ENCODE assay signal across 1 cellular context in the genomic region with DNA sequence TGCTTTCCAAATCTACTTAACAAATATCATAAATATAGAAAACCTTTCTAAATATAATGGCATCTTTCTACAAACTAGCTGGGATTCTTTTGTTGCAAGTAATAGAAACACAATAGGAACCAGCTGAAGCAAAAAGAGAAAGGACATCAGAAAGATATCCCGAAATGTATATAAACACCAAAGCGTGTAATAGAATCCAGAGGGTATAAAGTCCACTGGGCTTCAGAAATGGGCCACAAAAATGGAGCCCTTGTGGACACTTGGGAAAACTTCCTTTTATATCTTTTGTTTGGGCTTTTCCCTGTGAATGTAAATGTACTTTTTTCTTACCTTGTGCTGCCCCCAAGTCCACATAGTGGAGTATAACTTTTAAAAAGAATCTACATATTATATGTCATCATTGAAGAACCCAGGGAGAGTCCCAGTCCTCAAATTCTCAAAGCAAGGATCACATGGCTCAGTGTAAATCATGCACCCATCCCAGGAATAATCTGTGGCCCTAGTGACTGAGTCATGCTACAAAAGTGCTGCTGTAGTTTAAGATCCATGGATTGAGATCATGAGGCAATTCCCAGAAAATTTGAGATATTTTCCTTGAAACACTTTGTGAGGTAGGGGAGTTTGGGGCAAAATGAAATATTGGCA.
A peak's percentile ranks its signal among the peaks of the same experiment; 100 is the strongest.
TF ChIP-seq lines count a peak whose summit lies in the region.

No MANE protein-coding gene starts in this region.

TF ChIP-seq in HepG2, 621 proteins besides CTCF, POLR2A, EP300 and RAD21 (continued from another document):
- TF ChIP-seq ZBTB43 (CRISPR knock-in tag; conservative IDR thresholded peaks at IDR 0.05) (no peak), SOX13 (IDR thresholded peaks at IDR 0.05) (no peak), SOX13 (CRISPR knock-in tag; conservative IDR thresholded peaks at IDR 0.05 in 1 of 2, IDR thresholded peaks at IDR 0.05 in 1 of 2) (peak in 1 of 2 experiments; percentile 81; a peak in 2 of 4 replicates), ZNF230 (CRISPR knock-in tag; IDR thresholded peaks at IDR 0.05) (no peak), CHD4 (IDR thresholded peaks at IDR 0.05; ENCODE audit: borderline replicate concordance, low read length) (no peak), ZEB1 (IDR thresholded peaks at IDR 0.05; ENCODE audit: insufficient replicate concordance, low read depth) (no peak), FOXK2 (IDR thresholded peaks at IDR 0.05) (no peak), PAXIP1 (CRISPR knock-in tag; conservative IDR thresholded peaks at IDR 0.05) (peak; percentile 60), ZNF251 (CRISPR knock-in tag; IDR thresholded peaks at IDR 0.05) (no peak), ARHGAP35 (CRISPR knock-in tag; IDR thresholded peaks at IDR 0.05; ENCODE audit: borderline replicate concordance) (no peak), KAT8 (CRISPR knock-in tag; IDR thresholded peaks at IDR 0.05) (0 out of 2 replicates have a peak, but pooled peaks have one; percentile 31), ZNF660 (CRISPR knock-in tag; IDR thresholded peaks at IDR 0.05; ENCODE audit: borderline replicate concordance, low read depth) (no peak), TBL1XR1 (IDR thresholded peaks at IDR 0.05; ENCODE audit: borderline replicate concordance, low read length, partially characterized antibody) (no peak), MTA1 (CRISPR knock-in tag; IDR thresholded peaks at IDR 0.05; ENCODE audit: borderline replicate concordance) (no peak), ZNF558 (CRISPR knock-in tag; IDR thresholded peaks at IDR 0.05; ENCODE audit: borderline replicate concordance) (no peak), REXO4 (CRISPR knock-in tag; IDR thresholded peaks at IDR 0.05; ENCODE audit: borderline replicate concordance) (no peak), ZNF12 (CRISPR knock-in tag; IDR thresholded peaks at IDR 0.05) (no peak), NFIC (IDR thresholded peaks at IDR 0.05; ENCODE audit: low read length) (0 out of 2 replicates have a peak, but pooled peaks have one; percentile 21), ZBTB21 (CRISPR knock-in tag; IDR thresholded peaks at IDR 0.05) (no peak), LBX2 (CRISPR knock-in tag; IDR thresholded peaks at IDR 0.05; ENCODE audit: borderline replicate concordance) (no peak), EHMT2 (IDR thresholded peaks at IDR 0.05; ENCODE audit: borderline replicate concordance, low read depth, low read length) (peak; percentile 68; the same call in 1 of the 2 replicates), RBM22 (optimal IDR thresholded peaks at IDR 0.05; ENCODE audit: low read length) (no peak), ZNF143 (CRISPR knock-in tag; IDR thresholded peaks at IDR 0.05) (no peak), HNF4G (IDR thresholded peaks at IDR 0.05; ENCODE audit: borderline replicate concordance, low read depth, low read length) (peak; percentile 78), HNF4G (CRISPR knock-in tag; IDR thresholded peaks at IDR 0.05; ENCODE audit: borderline replicate concordance, low read depth) (no peak), IKZF5 (CRISPR knock-in tag; IDR thresholded peaks at IDR 0.05) (no peak), FOSL2 (CRISPR knock-in tag; IDR thresholded peaks at IDR 0.05) (peak; percentile 61), TEAD3 (CRISPR knock-in tag; optimal IDR thresholded peaks at IDR 0.05; ENCODE audit: borderline replicate concordance) (peak; percentile 45), TIGD3 (CRISPR knock-in tag; IDR thresholded peaks at IDR 0.05; ENCODE audit: borderline replicate concordance) (no peak), FOXJ3 (CRISPR knock-in tag; IDR thresholded peaks at IDR 0.05; ENCODE audit: borderline replicate concordance) (peak; percentile 38; the same call in 1 of the 2 replicates), ZNF850 (CRISPR knock-in tag; conservative IDR thresholded peaks at IDR 0.05) (no peak), SOX5 (CRISPR knock-in tag; IDR thresholded peaks at IDR 0.05; ENCODE audit: borderline replicate concordance) (peak; percentile 59; the same call in 1 of the 2 replicates), ARNTL (CRISPR knock-in tag; IDR thresholded peaks at IDR 0.05) (no peak), ZNF598 (CRISPR knock-in tag; IDR thresholded peaks at IDR 0.05; ENCODE audit: borderline replicate concordance) (no peak)
- TF ChIP-seq, protein P1, sequence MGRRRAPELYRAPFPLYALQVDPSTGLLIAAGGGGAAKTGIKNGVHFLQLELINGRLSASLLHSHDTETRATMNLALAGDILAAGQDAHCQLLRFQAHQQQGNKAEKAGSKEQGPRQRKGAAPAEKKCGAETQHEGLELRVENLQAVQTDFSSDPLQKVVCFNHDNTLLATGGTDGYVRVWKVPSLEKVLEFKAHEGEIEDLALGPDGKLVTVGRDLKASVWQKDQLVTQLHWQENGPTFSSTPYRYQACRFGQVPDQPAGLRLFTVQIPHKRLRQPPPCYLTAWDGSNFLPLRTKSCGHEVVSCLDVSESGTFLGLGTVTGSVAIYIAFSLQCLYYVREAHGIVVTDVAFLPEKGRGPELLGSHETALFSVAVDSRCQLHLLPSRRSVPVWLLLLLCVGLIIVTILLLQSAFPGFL (CRISPR knock-in tag; IDR thresholded peaks at IDR 0.05) = no peak
- TF ChIP-seq, protein P2, sequence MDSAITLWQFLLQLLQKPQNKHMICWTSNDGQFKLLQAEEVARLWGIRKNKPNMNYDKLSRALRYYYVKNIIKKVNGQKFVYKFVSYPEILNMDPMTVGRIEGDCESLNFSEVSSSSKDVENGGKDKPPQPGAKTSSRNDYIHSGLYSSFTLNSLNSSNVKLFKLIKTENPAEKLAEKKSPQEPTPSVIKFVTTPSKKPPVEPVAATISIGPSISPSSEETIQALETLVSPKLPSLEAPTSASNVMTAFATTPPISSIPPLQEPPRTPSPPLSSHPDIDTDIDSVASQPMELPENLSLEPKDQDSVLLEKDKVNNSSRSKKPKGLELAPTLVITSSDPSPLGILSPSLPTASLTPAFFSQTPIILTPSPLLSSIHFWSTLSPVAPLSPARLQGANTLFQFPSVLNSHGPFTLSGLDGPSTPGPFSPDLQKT (CRISPR knock-in tag; IDR thresholded peaks at IDR 0.05; ENCODE audit: borderline replicate concordance) = no peak
- TF ChIP-seq, protein P3, sequence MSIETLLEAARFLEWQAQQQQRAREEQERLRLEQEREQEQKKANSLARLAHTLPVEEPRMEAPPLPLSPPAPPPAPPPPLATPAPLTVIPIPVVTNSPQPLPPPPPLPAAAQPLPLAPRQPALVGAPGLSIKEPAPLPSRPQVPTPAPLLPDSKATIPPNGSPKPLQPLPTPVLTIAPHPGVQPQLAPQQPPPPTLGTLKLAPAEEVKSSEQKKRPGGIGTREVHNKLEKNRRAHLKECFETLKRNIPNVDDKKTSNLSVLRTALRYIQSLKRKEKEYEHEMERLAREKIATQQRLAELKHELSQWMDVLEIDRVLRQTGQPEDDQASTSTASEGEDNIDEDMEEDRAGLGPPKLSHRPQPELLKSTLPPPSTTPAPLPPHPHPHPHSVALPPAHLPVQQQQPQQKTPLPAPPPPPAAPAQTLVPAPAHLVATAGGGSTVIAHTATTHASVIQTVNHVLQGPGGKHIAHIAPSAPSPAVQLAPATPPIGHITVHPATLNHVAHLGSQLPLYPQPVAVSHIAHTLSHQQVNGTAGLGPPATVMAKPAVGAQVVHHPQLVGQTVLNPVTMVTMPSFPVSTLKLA (IDR thresholded peaks at IDR 0.05) = no peak
- TF ChIP-seq, protein P4, sequence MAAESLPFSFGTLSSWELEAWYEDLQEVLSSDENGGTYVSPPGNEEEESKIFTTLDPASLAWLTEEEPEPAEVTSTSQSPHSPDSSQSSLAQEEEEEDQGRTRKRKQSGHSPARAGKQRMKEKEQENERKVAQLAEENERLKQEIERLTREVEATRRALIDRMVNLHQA (CRISPR knock-in tag; IDR thresholded peaks at IDR 0.05) = no peak
- TF ChIP-seq, protein P5, sequence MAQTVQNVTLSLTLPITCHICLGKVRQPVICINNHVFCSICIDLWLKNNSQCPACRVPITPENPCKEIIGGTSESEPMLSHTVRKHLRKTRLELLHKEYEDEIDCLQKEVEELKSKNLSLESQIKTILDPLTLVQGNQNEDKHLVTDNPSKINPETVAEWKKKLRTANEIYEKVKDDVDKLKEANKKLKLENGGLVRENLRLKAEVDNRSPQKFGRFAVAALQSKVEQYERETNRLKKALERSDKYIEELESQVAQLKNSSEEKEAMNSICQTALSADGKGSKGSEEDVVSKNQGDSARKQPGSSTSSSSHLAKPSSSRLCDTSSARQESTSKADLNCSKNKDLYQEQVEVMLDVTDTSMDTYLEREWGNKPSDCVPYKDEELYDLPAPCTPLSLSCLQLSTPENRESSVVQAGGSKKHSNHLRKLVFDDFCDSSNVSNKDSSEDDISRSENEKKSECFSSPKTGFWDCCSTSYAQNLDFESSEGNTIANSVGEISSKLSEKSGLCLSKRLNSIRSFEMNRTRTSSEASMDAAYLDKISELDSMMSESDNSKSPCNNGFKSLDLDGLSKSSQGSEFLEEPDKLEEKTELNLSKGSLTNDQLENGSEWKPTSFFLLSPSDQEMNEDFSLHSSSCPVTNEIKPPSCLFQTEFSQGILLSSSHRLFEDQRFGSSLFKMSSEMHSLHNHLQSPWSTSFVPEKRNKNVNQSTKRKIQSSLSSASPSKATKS (CRISPR knock-in tag; IDR thresholded peaks at IDR 0.05) = no peak
- TF ChIP-seq, protein P6, sequence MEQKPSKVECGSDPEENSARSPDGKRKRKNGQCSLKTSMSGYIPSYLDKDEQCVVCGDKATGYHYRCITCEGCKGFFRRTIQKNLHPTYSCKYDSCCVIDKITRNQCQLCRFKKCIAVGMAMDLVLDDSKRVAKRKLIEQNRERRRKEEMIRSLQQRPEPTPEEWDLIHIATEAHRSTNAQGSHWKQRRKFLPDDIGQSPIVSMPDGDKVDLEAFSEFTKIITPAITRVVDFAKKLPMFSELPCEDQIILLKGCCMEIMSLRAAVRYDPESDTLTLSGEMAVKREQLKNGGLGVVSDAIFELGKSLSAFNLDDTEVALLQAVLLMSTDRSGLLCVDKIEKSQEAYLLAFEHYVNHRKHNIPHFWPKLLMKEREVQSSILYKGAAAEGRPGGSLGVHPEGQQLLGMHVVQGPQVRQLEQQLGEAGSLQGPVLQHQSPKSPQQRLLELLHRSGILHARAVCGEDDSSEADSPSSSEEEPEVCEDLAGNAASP (CRISPR knock-in tag; IDR thresholded peaks at IDR 0.05; ENCODE audit: borderline replicate concordance) = no peak
- TF ChIP-seq, protein P7, sequence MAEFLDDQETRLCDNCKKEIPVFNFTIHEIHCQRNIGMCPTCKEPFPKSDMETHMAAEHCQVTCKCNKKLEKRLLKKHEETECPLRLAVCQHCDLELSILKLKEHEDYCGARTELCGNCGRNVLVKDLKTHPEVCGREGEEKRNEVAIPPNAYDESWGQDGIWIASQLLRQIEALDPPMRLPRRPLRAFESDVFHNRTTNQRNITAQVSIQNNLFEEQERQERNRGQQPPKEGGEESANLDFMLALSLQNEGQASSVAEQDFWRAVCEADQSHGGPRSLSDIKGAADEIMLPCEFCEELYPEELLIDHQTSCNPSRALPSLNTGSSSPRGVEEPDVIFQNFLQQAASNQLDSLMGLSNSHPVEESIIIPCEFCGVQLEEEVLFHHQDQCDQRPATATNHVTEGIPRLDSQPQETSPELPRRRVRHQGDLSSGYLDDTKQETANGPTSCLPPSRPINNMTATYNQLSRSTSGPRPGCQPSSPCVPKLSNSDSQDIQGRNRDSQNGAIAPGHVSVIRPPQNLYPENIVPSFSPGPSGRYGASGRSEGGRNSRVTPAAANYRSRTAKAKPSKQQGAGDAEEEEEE (CRISPR knock-in tag; IDR thresholded peaks at IDR 0.05; ENCODE audit: borderline replicate concordance) = no peak
